1 cellular context compared by ENCODE assay signal in genomic region chr17:56876766-56877179, GRCh38.
TF ChIP-seq lines count a peak whose summit lies in the region.

No MANE protein-coding gene starts in this region.

TF ChIP-seq in K562, 482 proteins besides CTCF, POLR2A, EP300 and RAD21 (continues in another document):
- TF ChIP-seq BCL6 (CRISPR knock-in tag; IDR thresholded peaks at IDR 0.05) (peak; percentile 72), SIX5 (IDR thresholded peaks at IDR 0.05; ENCODE audit: borderline replicate concordance in 1 of 2, insufficient read depth in 1 of 2, low read depth in 1 of 2, low read length in 2 of 2) (no peak), SREBF2 (CRISPR knock-in tag; IDR thresholded peaks at IDR 0.05) (no peak), NR3C1 (CRISPR knock-in tag; IDR thresholded peaks at IDR 0.05) (no peak), ASH1L (IDR thresholded peaks at IDR 0.05; ENCODE audit: borderline replicate concordance, low read depth, partially characterized antibody) (no peak), U2AF1 (optimal IDR thresholded peaks at IDR 0.05; ENCODE audit: low read depth, low read length) (no peak), TFAP4 (CRISPR knock-in tag; IDR thresholded peaks at IDR 0.05; ENCODE audit: borderline replicate concordance) (no peak), MEF2A (IDR thresholded peaks at IDR 0.05; ENCODE audit: control insufficient read depth, low read depth, low read length) (no peak), MLLT1 (IDR thresholded peaks at IDR 0.05) (no peak), MTA2 (IDR thresholded peaks at IDR 0.05; ENCODE audit: low read depth) (no peak), ZNF695 (CRISPR knock-in tag; IDR thresholded peaks at IDR 0.05) (no peak), CEBPZ (IDR thresholded peaks at IDR 0.05; ENCODE audit: borderline replicate concordance, low read depth, low read length) (no peak), KDM2B (CRISPR knock-in tag; IDR thresholded peaks at IDR 0.05) (no peak), NR2C2 (CRISPR knock-in tag; IDR thresholded peaks at IDR 0.05) (no peak), NR2C2 (tag; IDR thresholded peaks at IDR 0.05) (peak; percentile 58; the same call in 1 of the 2 replicates), ZNF436 (CRISPR knock-in tag; IDR thresholded peaks at IDR 0.05) (no peak), ZFP1 (CRISPR knock-in tag; IDR thresholded peaks at IDR 0.05) (no peak), PYGO2 (tag; IDR thresholded peaks at IDR 0.05) (no peak), SPI1 (IDR thresholded peaks at IDR 0.05; ENCODE audit: borderline replicate concordance, low read depth, low read length) (no peak), CHAMP1 (IDR thresholded peaks at IDR 0.05) (no peak), SMAD3 (CRISPR knock-in tag; conservative IDR thresholded peaks at IDR 0.05) (0 out of 2 replicates have a peak, but pooled peaks have one; percentile 27), CTCFL (IDR thresholded peaks at IDR 0.05; ENCODE audit: borderline replicate concordance, insufficient read depth, low read depth, low read length, poor library complexity, severe bottlenecking) (no peak), NR2C1 (IDR thresholded peaks at IDR 0.05) (no peak), NR2C1 (tag; IDR thresholded peaks at IDR 0.05) (no peak), ZFP30 (CRISPR knock-in tag; IDR thresholded peaks at IDR 0.05; ENCODE audit: borderline replicate concordance) (no peak), NFE2 (IDR thresholded peaks at IDR 0.05; ENCODE audit: low read depth) (peak; percentile 39), ZNF764 (CRISPR knock-in tag; IDR thresholded peaks at IDR 0.05; ENCODE audit: low read depth) (no peak), POLR2AphosphoS2 (IDR thresholded peaks at IDR 0.05; ENCODE audit: low read length) (no peak), FOS (IDR thresholded peaks at IDR 0.05; ENCODE audit: extremely low read depth, insufficient read length) (no peak), UBTF (IDR thresholded peaks at IDR 0.05; ENCODE audit: borderline replicate concordance in 1 of 2, low read depth in 2 of 2, low read length in 2 of 2) (no peak), ZNF23 (CRISPR knock-in tag; IDR thresholded peaks at IDR 0.05) (no peak), ESRRA (IDR thresholded peaks at IDR 0.05; ENCODE audit: borderline replicate concordance, low read depth) (0 out of 2 replicates have a peak, but pooled peaks have one; percentile 49), CHD7 (IDR thresholded peaks at IDR 0.05; ENCODE audit: low read depth, low read length) (no peak), MCM2 (IDR thresholded peaks at IDR 0.05; ENCODE audit: low read depth) (no peak), MAFK (IDR thresholded peaks at IDR 0.05; ENCODE audit: low read length) (peak; percentile 23; the same call in 1 of the 2 replicates), ZNF445 (CRISPR knock-in tag; IDR thresholded peaks at IDR 0.05; ENCODE audit: low read depth) (no peak)
